ENCODE assay signal across 8 cellular contexts in the genomic region with DNA sequence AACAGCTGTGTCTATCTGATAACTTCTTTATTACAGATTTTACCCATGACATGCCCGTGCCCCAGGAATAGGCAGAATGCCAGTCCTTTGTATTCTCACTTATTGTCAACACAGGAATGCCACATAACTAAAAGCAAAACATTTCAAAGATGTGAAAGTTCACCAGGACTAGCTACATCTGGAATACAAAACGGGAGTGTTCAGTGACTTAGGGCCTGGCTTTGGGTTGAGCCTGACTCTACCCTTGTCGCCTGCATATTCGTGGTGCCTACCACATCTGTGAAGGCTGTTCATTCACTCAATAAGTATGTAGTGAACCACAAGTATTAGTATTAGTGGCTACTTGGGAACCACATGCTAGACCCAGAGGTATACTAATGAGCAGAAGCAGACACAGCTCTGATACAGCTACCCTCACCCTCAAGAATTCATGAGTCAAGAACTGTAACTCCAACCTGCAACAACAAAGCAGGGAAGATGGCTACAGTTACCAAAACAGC. TPM values are rescaled to one million over a fixed set of nuclear protein-coding genes. Genes with fewer than 3 reads are reported as not detected.
DNase-seq lines count a peak whose midpoint lies in the region; ATAC-seq and TF ChIP-seq lines count a peak whose summit lies in the region.

No MANE protein-coding gene starts in this region.

- CTCF ChIA-PET in mammary epithelial cell (lab: Charles Lee; ENCODE audit: low non-redundant PET), result no interaction called here

- no peaks in the 10 kb centered on the region for H3K36me3 ChIP-seq in mammary epithelial cell (ENCODE audit: insufficient read depth, low read length)

- TF ChIP-seq CTCF in AG09309 (IDR thresholded peaks at IDR 0.05; ENCODE audit: control insufficient read depth, insufficient read depth, low read depth, low read length, missing control alignments) (no peak), mammary epithelial cell (conservative IDR thresholded peaks at IDR 0.05 in 1 of 2, IDR thresholded peaks at IDR 0.05 in 1 of 2; ENCODE audit: extremely low read depth in 1 of 2, insufficient read depth in 1 of 2, low read depth in 1 of 2, low read length in 2 of 2) (no peak)

- no TSS peak for BruUV-seq in mammary epithelial cell (replicated peaks; lab: Mats Ljungman, UMichigan)

- peak overlapping the region; percentile 38 for H2AFZ ChIP-seq in mammary epithelial cell (ENCODE audit: low read depth, low read length)

- dilution Hi-C loops in mammary epithelial cell (cut with HindIII; ENCODE audit: low sequenced_read_pairs), result no loop called here

- no peak overlapping the region for H3K9ac ChIP-seq in mammary epithelial cell (ENCODE audit: insufficient read depth, low read length)

- DNase-seq in AG09309 (ENCODE audit: low read depth), result peak; percentile 59
- DNase-seq in mammary epithelial cell, result peak; percentile 91
- peak; percentile 78 for DNase-seq in pulmonary artery endothelial cell (ENCODE audit: low read depth, low spot score)
- no peak for DNase-seq in NCI-H446 treated with DMSO at 0.1 percent for 48 hours (lab: John Stamatoyannopoulos, UW)
- DNase-seq in GDM1 (lab: John Stamatoyannopoulos, UW), result no peak

- ATAC-seq in GM19025 (IDR thresholded peaks at IDR 0.05; ENCODE audit: low read depth, unreplicated experiment), result peak; percentile 39
- ATAC-seq in HG03439 (IDR thresholded peaks at IDR 0.05; ENCODE audit: unreplicated experiment), result peak; percentile 52
- ATAC-seq in GM21528 (IDR thresholded peaks at IDR 0.05; ENCODE audit: low FRiP score, unreplicated experiment), result no peak

- H4K20me1 ChIP-seq in mammary epithelial cell (ENCODE audit: insufficient read depth, low read length), result no peaks in the 10 kb centered on the region

- H3K9me3 ChIP-seq in mammary epithelial cell (replicated peaks; ENCODE audit: insufficient read depth, low read length), result no peaks in the 10 kb centered on the region

- WGBS in mammary epithelial cell (ENCODE audit: low coverage, missing lambda C conversion rate), result 3% methylated on average over 4 of the region's 4 CpGs

- no peak overlapping the region for H3K4me3 ChIP-seq in AG09309 (ENCODE audit: control insufficient read depth, low read depth, low read length)
- H3K4me3 ChIP-seq in mammary epithelial cell (replicated peaks in 1 of 3; ENCODE audit: insufficient read depth in 1 of 3, low read depth in 2 of 3, low read length in 3 of 3), result no peak overlapping the region

- no peaks in the 10 kb centered on the region for H3K79me2 ChIP-seq in mammary epithelial cell (ENCODE audit: insufficient read depth, low read length)

- H3K27me3 ChIP-seq in mammary epithelial cell (ENCODE audit: insufficient read depth, low read length), result no peaks in the 10 kb centered on the region

- in situ Hi-C loops in mammary epithelial cell (cut with MboI; ENCODE audit: low sequenced_read_pairs in 2 of 2), result no loop called here

- H3K4me1 ChIP-seq in mammary epithelial cell (ENCODE audit: insufficient read depth, low read length), result peaks cover 40% of the 10 kb centered on the region

- H3K27ac ChIP-seq in mammary epithelial cell (ENCODE audit: insufficient read depth, low read depth, low read length), result peak overlapping the region; percentile 38

- peak overlapping the region; percentile 55 for H3K4me2 ChIP-seq in mammary epithelial cell (ENCODE audit: insufficient read depth, low read depth, low read length)

- intact Hi-C loops in mammary epithelial cell (cut with micrococcal nuclease), result no loop called here

RNA-seq across cellular contexts. Expression of a gene that starts 2.8 kb away (rescaled TPM):
- total RNA-seq in mammary epithelial cell (1 to 10 TPM; 2.8 to 3.2 TPM), pulmonary artery endothelial cell (41.5 and 108 TPM in 2 replicates)
- polyA plus RNA-seq in mammary epithelial cell, result 4.3 TPM
- not detected for polyA minus RNA-seq in mammary epithelial cell

Comparison
In these comparisons a context has a peak if more than half of its experiments do, and no peak if none do; other contexts are left out.
1. DNase-seq: peak in AG09309 (single experiment), mammary epithelial cell (single experiment) and pulmonary artery endothelial cell (single experiment); none in NCI-H446 treated with DMSO at 0.1 percent for 48 hours (single experiment) and GDM1 (single experiment).
2. RNA of a gene that starts 2.8 kb away (total RNA-seq): 41.5 to 108 TPM in pulmonary artery endothelial cell; 2.8 to 3.2 TPM in mammary epithelial cell; every median in the first group is over 10 times any median in the second.